Comparison of ENCODE assay signal across 18 cellular contexts in genomic region chr5:8192840-8193239, GRCh38.
"Had no signal": no experiment of that assay in that cellular context is flagged by ENCODE, and none has a peak within 500 bp of the region (broad histone marks: within the 10 kb centered on the region; RNA-seq: fewer than 3 reads in every experiment).

No MANE protein-coding gene starts in this region.

- H3K27me3 ChIP-seq: esophagus muscularis mucosa, gastrocnemius medialis, heart right ventricle, left lung had no signal

- H3K4me1 Mint-ChIP-seq: mesothelial cell of epicardium, natural killer cell had no signal

- H3K4me3 ChIP-seq: esophagus muscularis mucosa, gastrocnemius medialis, heart right ventricle, left lung, lower lobe of right lung had no signal

- H3K4me3 Mint-ChIP-seq: dendritic cell treated with granulocyte-macrophage colony-stimulating factor and Interleukin-4, amounts not matched to agents 40 ng/mL and 50 ng/mL, for 4 days; effector memory CD8-positive, alpha-beta T cell; memory B cell; mesothelial cell of epicardium; natural killer cell; neural crest cell had no signal

- H3K27me3 Mint-ChIP-seq: dendritic cell treated with granulocyte-macrophage colony-stimulating factor and Interleukin-4, amounts not matched to agents 40 ng/mL and 50 ng/mL, for 4 days; effector memory CD8-positive, alpha-beta T cell had no signal

- H3K9me3 ChIP-seq: esophagus muscularis mucosa, gastrocnemius medialis, lower lobe of right lung had no signal

- DNase-seq: effector memory CD8-positive, alpha-beta T cell; gastrocnemius medialis; heart right ventricle; hypothalamus; left lung; lower lobe of right lung; natural killer cell; posterior cingulate gyrus; stimulated activated CD4-positive, alpha-beta T cell treated with anti-CD3 and anti-CD28 coated beads, Interleukin-2, amount 100 ng/mL, for 24 hours; stimulated activated naive CD4-positive, alpha-beta T cell treated with Interleukin-2 at 50 U/mL for 16 hours; trophoblast cell had no signal

- H3K36me3 ChIP-seq: esophagus muscularis mucosa, gastrocnemius medialis, heart right ventricle, left lung, lower lobe of right lung had no signal

- H3K4me1 ChIP-seq: esophagus muscularis mucosa, gastrocnemius medialis, heart right ventricle, left lung, lower lobe of right lung had no signal

- H3K27ac ChIP-seq: epithelial cell of prostate, esophagus muscularis mucosa, gastrocnemius medialis, heart right ventricle, left lung, lower lobe of right lung had no signal

- ATAC-seq: effector memory CD8-positive, alpha-beta T cell; gastrocnemius medialis; heart right ventricle; left lung; lower lobe of right lung; natural killer cell; sciatic nerve had no signal

- H3K36me3 Mint-ChIP-seq: memory B cell, mesothelial cell of epicardium, natural killer cell had no signal

- H3K27ac Mint-ChIP-seq: dendritic cell treated with granulocyte-macrophage colony-stimulating factor and Interleukin-4, amounts not matched to agents 40 ng/mL and 50 ng/mL, for 4 days; effector memory CD8-positive, alpha-beta T cell; memory B cell; mesothelial cell of epicardium; natural killer cell had no signal
